ENCODE assay signal across 6 cellular contexts in the genomic region with DNA sequence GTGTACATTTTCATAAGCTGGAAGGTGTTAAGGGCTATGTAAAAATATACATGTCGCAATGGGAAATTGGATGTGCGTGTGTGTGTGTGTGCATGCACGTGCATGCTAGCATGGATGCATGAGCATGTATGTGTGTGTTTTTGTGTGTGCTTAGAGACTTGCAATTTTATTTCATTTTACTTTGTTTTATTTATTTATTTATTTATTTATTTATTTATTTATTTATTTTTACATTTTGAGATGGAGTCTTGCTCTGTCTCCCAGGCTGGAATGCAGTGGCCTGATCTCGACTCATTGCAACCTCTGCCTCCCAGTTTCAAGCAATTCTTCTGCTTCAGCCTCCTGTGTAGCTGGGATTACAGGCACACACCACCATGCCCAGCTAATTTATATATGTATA. TPM values are rescaled to one million over a fixed set of nuclear protein-coding genes. Genes with fewer than 3 reads are reported as not detected.
"Had no signal": no experiment of that assay in that cellular context is flagged by ENCODE, and none has a peak within 500 bp of the region (broad histone marks: within the 10 kb centered on the region; RNA-seq: fewer than 3 reads in every experiment).

No MANE protein-coding gene starts in this region.

RNA-seq across cellular contexts. Expression of a gene that starts 50.4 kb away (rescaled TPM):
- polyA plus RNA-seq: immature natural killer cell; keratinocyte; liver; lung; mammary epithelial cell; naive thymus-derived CD4-positive, alpha-beta T cell had no signal
